Comparison of ENCODE assay signal across 10 cellular contexts in the genomic region with DNA sequence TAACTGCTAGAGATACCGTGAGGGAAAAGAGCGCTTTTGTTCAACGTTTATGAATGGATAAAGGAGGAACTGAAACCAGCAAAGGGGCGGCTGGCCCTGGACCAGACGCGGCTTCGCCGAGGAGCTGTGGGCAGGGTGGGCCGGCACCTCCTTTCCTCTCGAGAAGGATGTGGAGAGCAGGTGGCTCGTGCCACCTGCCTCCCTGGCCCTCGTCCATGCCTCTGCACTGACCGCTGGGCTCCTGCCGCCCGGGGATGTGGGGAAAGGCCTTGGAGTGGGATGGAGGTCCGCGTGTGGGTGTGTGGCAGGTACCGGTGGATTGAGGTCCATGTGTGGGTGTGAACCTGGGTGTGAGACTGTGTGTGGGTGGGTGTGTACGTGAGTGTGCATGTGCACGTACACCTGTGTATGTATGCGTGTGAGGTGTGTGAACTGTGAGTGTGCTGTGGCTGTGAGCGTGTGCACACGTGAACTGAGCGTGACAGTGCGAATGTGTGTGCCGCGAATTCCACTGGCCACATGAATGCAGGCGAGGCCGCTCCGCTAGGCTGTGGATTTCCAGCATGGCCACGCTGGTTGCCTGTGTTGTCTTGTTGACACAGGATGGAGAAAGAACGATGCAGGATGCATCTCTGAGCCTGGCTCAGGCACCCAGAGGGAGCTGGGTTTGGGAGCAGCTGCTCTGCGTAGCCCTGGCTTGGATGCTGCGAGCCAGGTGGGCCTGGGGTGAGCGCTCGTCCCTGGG. TPM values are rescaled to one million over a fixed set of nuclear protein-coding genes. Genes with fewer than 3 reads are reported as not detected.
DNase-seq lines count a peak whose midpoint lies in the region; ATAC-seq and TF ChIP-seq lines count a peak whose summit lies in the region.
"Had no signal": no experiment of that assay in that cellular context is flagged by ENCODE, and none has a peak within 500 bp of the region (broad histone marks: within the 10 kb centered on the region; RNA-seq: fewer than 3 reads in every experiment).

No MANE protein-coding gene starts in this region.

- peak overlapping the region; percentile 2 to 93 for H3K27ac Mint-ChIP-seq in stimulated activated naive CD8-positive, alpha-beta T cell treated with anti-CD3 and anti-CD28 coated beads, Interleukin-15, amount 100 ng/mL, for 72 hours
- peak overlapping the region; percentile 40 for H3K27ac Mint-ChIP-seq in activated T-helper 1 cell treated with anti-CD3 and anti-CD28 coated beads, Interleukin-12 subunit alpha, Interleukin-12 subunit beta, Interleukin-2, Interleukin-4 antibody, amounts not matched to agents 30 ng/mL and 10 ng/mL and 1 ng/mL, durations not matched to agents 14 hours and 24 hours and 36 hours

- H3K4me3 Mint-ChIP-seq in stimulated activated naive CD8-positive, alpha-beta T cell treated with anti-CD3 and anti-CD28 coated beads, Interleukin-15, amount 100 ng/mL, for 72 hours: peak overlapping the region; percentile 13 to 65
- peak overlapping the region; percentile 11 for H3K4me3 Mint-ChIP-seq in activated T-helper 1 cell treated with anti-CD3 and anti-CD28 coated beads, Interleukin-12 subunit alpha, Interleukin-12 subunit beta, Interleukin-2, Interleukin-4 antibody, amounts not matched to agents 30 ng/mL and 10 ng/mL and 1 ng/mL, durations not matched to agents 14 hours and 24 hours and 36 hours

- H3K4me3 ChIP-seq in HAP-1 (no peak overlapping the region), vagina (no peak overlapping the region)

- peaks cover 4% of the 10 kb centered on the region; the same call in 1 of the 2 replicates for H3K27me3 ChIP-seq in HAP-1 (ENCODE audit: low read depth)
- no peaks in the 10 kb centered on the region for H3K27me3 ChIP-seq in vagina

- TF ChIP-seq POLR2A in vagina (IDR thresholded peaks at IDR 0.05): no peak

- no peak for ATAC-seq in stimulated activated naive CD8-positive, alpha-beta T cell treated with anti-CD3 and anti-CD28 coated beads, Interleukin-15, amount 100 ng/mL, for 72 hours
- no peak for ATAC-seq in stimulated activated naive CD8-positive, alpha-beta T cell treated with anti-CD3 and anti-CD28 coated beads, Interleukin-15, Interleukin-2, amounts not matched to agents 100 U/mL and 50 U/mL, for 24 hours
- ATAC-seq in HG03103 (IDR thresholded peaks at IDR 0.05; ENCODE audit: low read depth, unreplicated experiment) (peak; percentile 53), GM21381 (IDR thresholded peaks at IDR 0.05; ENCODE audit: unreplicated experiment) (no peak)
- ATAC-seq: Panc1 had no signal

- H3K9me3 Mint-ChIP-seq in stimulated activated naive CD8-positive, alpha-beta T cell treated with anti-CD3 and anti-CD28 coated beads, Interleukin-15, amount 100 ng/mL, for 72 hours: peaks cover under 1 to 2% of the 10 kb centered on the region in 2 donors
- no peaks in the 10 kb centered on the region for H3K9me3 Mint-ChIP-seq in activated T-helper 1 cell treated with anti-CD3 and anti-CD28 coated beads, Interleukin-12 subunit alpha, Interleukin-12 subunit beta, Interleukin-2, Interleukin-4 antibody, amounts not matched to agents 30 ng/mL and 10 ng/mL and 1 ng/mL, durations not matched to agents 14 hours and 24 hours and 36 hours

- no peak for TF ChIP-seq CTCF in vagina (IDR thresholded peaks at IDR 0.05)

- peaks cover 34% of the 10 kb centered on the region for H3K4me1 Mint-ChIP-seq in stimulated activated naive CD8-positive, alpha-beta T cell treated with anti-CD3 and anti-CD28 coated beads, Interleukin-15, amount 100 ng/mL, for 72 hours
- peaks cover 24% of the 10 kb centered on the region for H3K4me1 Mint-ChIP-seq in activated T-helper 1 cell treated with anti-CD3 and anti-CD28 coated beads, Interleukin-12 subunit alpha, Interleukin-12 subunit beta, Interleukin-2, Interleukin-4 antibody, amounts not matched to agents 30 ng/mL and 10 ng/mL and 1 ng/mL, durations not matched to agents 14 hours and 24 hours and 36 hours (ENCODE audit: low read depth)

- no peaks in the 10 kb centered on the region; the same call in 1 of the 2 replicates for H3K4me1 ChIP-seq in HAP-1
- H3K4me1 ChIP-seq in vagina: peaks cover 11% of the 10 kb centered on the region

- intact Hi-C loops in activated T-helper 1 cell treated with anti-CD3 and anti-CD28 coated beads, Interleukin-12 subunit alpha, Interleukin-12 subunit beta, Interleukin-2, Interleukin-4 antibody, amounts not matched to agents 30 ng/mL and 10 ng/mL and 1 ng/mL, durations not matched to agents 14 hours and 24 hours and 36 hours (cut with micrococcal nuclease): no loop called here
- intact Hi-C loops in vagina (cut with DNase I): no loop called here

- no peaks in the 10 kb centered on the region for H3K9me3 ChIP-seq in HAP-1
- no peaks in the 10 kb centered on the region for H3K9me3 ChIP-seq in vagina

- no peaks in the 10 kb centered on the region for H3K36me3 ChIP-seq in HAP-1 (replicated peaks)
- no peaks in the 10 kb centered on the region for H3K36me3 ChIP-seq in vagina

- in situ Hi-C loops in HAP-1 (cut with MboI; ENCODE audit: low sequenced_read_pairs): no loop called here

- no peak overlapping the region for H3K27ac ChIP-seq in vagina

- H3K36me3 Mint-ChIP-seq in activated T-helper 1 cell treated with anti-CD3 and anti-CD28 coated beads, Interleukin-12 subunit alpha, Interleukin-12 subunit beta, Interleukin-2, Interleukin-4 antibody, amounts not matched to agents 30 ng/mL and 10 ng/mL and 1 ng/mL, durations not matched to agents 14 hours and 24 hours and 36 hours (ENCODE audit: low read depth): no peaks in the 10 kb centered on the region

- peak in 1 of 2 donors; percentile 7 for DNase-seq in stimulated activated naive CD8-positive, alpha-beta T cell treated with anti-CD3 and anti-CD28 coated beads, Interleukin-15, amount 100 ng/mL, for 72 hours
- DNase-seq in stimulated activated naive CD8-positive, alpha-beta T cell treated with anti-CD3 and anti-CD28 coated beads, Interleukin-15, Interleukin-2, amounts not matched to agents 100 U/mL and 50 U/mL, for 24 hours: no peak
- DNase-seq in activated T-helper 1 cell treated with anti-CD3 and anti-CD28 coated beads, Interleukin-12 subunit alpha, Interleukin-12 subunit beta, Interleukin-2, Interleukin-4 antibody, amounts not matched to agents 30 ng/mL and 10 ng/mL and 1 ng/mL, durations not matched to agents 14 hours and 24 hours and 36 hours (ENCODE audit: low spot score): no peak
- DNase-seq in HAP-1 (ENCODE audit: low spot score in 2 of 2): no peak
- no peak for DNase-seq in GF-D8 (lab: John Stamatoyannopoulos, UW)
- no peak for DNase-seq in vagina (ENCODE audit: extremely low spot score in 2 of 2)
- DNase-seq: mesendoderm had no signal

- H3K27me3 Mint-ChIP-seq in stimulated activated naive CD8-positive, alpha-beta T cell treated with anti-CD3 and anti-CD28 coated beads, Interleukin-15, amount 100 ng/mL, for 72 hours: peaks cover 46% of the 10 kb centered on the region
- peaks cover 1% of the 10 kb centered on the region for H3K27me3 Mint-ChIP-seq in activated T-helper 1 cell treated with anti-CD3 and anti-CD28 coated beads, Interleukin-12 subunit alpha, Interleukin-12 subunit beta, Interleukin-2, Interleukin-4 antibody, amounts not matched to agents 30 ng/mL and 10 ng/mL and 1 ng/mL, durations not matched to agents 14 hours and 24 hours and 36 hours (ENCODE audit: insufficient read depth)

RNA-seq across cellular contexts. Expression of a gene that starts 4.4 kb away (rescaled TPM):
- total RNA-seq in activated T-helper 1 cell treated with anti-CD3 and anti-CD28 coated beads, Interleukin-12 subunit alpha, Interleukin-12 subunit beta, Interleukin-2, Interleukin-4 antibody, amounts not matched to agents 30 ng/mL and 10 ng/mL and 1 ng/mL, durations not matched to agents 14 hours and 24 hours and 36 hours: 32.4 and 35.7 TPM in 2 replicates
- total RNA-seq in vagina: 20.1 TPM
